ENCODE assay signal across 15 cellular contexts in genomic region chr1:192543445-192543844, GRCh38. TPM values are rescaled to one million over a fixed set of nuclear protein-coding genes. Genes with fewer than 3 reads are reported as not detected.
DNase-seq lines count a peak whose midpoint lies in the region; ATAC-seq and TF ChIP-seq lines count a peak whose summit lies in the region.
"Had no signal": no experiment of that assay in that cellular context is flagged by ENCODE, and none has a peak within 500 bp of the region (broad histone marks: within the 10 kb centered on the region; RNA-seq: fewer than 3 reads in every experiment).

No MANE protein-coding gene starts in this region.

- H2AFZ ChIP-seq in KMS-11 (ENCODE audit: low read depth): no peak overlapping the region
- peak overlapping the region; percentile 15 for H2AFZ ChIP-seq in neuronal stem cell (ENCODE audit: low read length)

- H2BK12ac ChIP-seq in neuronal stem cell (ENCODE audit: low read length): no peak overlapping the region

- H3K4me3 ChIP-seq in CD8-positive, alpha-beta memory T cell (ENCODE audit: low read length): no peak overlapping the region
- H3K4me3 ChIP-seq in KMS-11 (IDR thresholded peaks at IDR 0.05; ENCODE audit: insufficient read depth, low read depth, low read length): no peak overlapping the region
- H3K4me3 ChIP-seq in neuronal stem cell (ENCODE audit: low read length in 2 of 2): no peak overlapping the region
- H3K4me3 ChIP-seq: Peyer's patch had no signal

- no peak overlapping the region for H2BK5ac ChIP-seq in neuronal stem cell (ENCODE audit: low read length)

- H2BK120ac ChIP-seq in neuronal stem cell (ENCODE audit: low read depth, low read length): no peak overlapping the region

- H4K91ac ChIP-seq in neuronal stem cell (ENCODE audit: low read depth, low read length, poor library complexity): no peak overlapping the region

- no peaks in the 10 kb centered on the region for H3K79me1 ChIP-seq in neuronal stem cell (ENCODE audit: low read depth, low read length)

- no peak for TF ChIP-seq CTCF in KMS-11 (conservative IDR thresholded peaks at IDR 0.05; ENCODE audit: low read depth, low read length)

- H3K27me3 ChIP-seq in CD8-positive, alpha-beta memory T cell (ENCODE audit: insufficient read depth, low read length, poor library complexity, severe bottlenecking): no peaks in the 10 kb centered on the region
- no peaks in the 10 kb centered on the region for H3K27me3 ChIP-seq in KMS-11 (ENCODE audit: insufficient read depth, low read depth)
- H3K27me3 ChIP-seq in neuronal stem cell (ENCODE audit: control insufficient read depth in 3 of 3, insufficient read depth in 3 of 3, low read depth in 1 of 3, low read length in 3 of 3): no peaks in the 10 kb centered on the region
- H3K27me3 ChIP-seq: Peyer's patch had no signal

- ATAC-seq in effector memory CD8-positive, alpha-beta T cell (replicated peaks): no peak
- ATAC-seq in HG02642 (IDR thresholded peaks at IDR 0.05; ENCODE audit: poor library complexity, unreplicated experiment) (no peak), HG03280 (IDR thresholded peaks at IDR 0.05; ENCODE audit: unreplicated experiment) (no peak)
- ATAC-seq: SK-N-SH treated with all-trans-retinoic acid at 6 μM for 48 hours had no signal

- H3K27ac ChIP-seq in CD8-positive, alpha-beta memory T cell (ENCODE audit: low read depth, low read length): no peak overlapping the region
- H3K27ac ChIP-seq in KMS-11 (peak overlapping the region; percentile 89; the same call in 1 of the 2 replicates), neuronal stem cell (replicated peaks; ENCODE audit: low read length) (no peak overlapping the region)
- H3K27ac ChIP-seq: Peyer's patch had no signal

- no peak overlapping the region for H3K23ac ChIP-seq in neuronal stem cell (ENCODE audit: low read depth, low read length, poor library complexity)

- H3K27ac Mint-ChIP-seq in CD8-positive, alpha-beta memory T cell: peak overlapping the region in 7 of 8 donors; percentile 5 to 82 (median 51)
- peak overlapping the region; percentile 84 to 93 for H3K27ac Mint-ChIP-seq in effector memory CD8-positive, alpha-beta T cell

- H3K4ac ChIP-seq in neuronal stem cell (ENCODE audit: low read length): no peak overlapping the region

- H3K4me3 Mint-ChIP-seq in CD8-positive, alpha-beta memory T cell: peak overlapping the region in 3 of 7 donors; percentile 11 to 55 (median 15)
- peak overlapping the region; percentile 33 to 43 for H3K4me3 Mint-ChIP-seq in effector memory CD8-positive, alpha-beta T cell

- H3K36me3 Mint-ChIP-seq in CD8-positive, alpha-beta memory T cell: no peaks in the 10 kb centered on the region
- H3K36me3 Mint-ChIP-seq in effector memory CD8-positive, alpha-beta T cell (ENCODE audit: insufficient read depth): peaks cover 3% of the 10 kb centered on the region

- no CpG with 5 or more reads among the region's 5 CpGs for WGBS in neuronal stem cell (ENCODE audit: extremely low coverage in 2 of 2, insufficient read length in 2 of 2, insufficient replicate concordance in 1 of 2), 2 donors

- H3K36me3 ChIP-seq in CD8-positive, alpha-beta memory T cell (ENCODE audit: insufficient read depth, low read length): no peaks in the 10 kb centered on the region
- no peaks in the 10 kb centered on the region for H3K36me3 ChIP-seq in KMS-11 (ENCODE audit: insufficient read depth)
- H3K36me3 ChIP-seq in neuronal stem cell (replicated peaks in 1 of 2; ENCODE audit: control insufficient read depth in 2 of 2, insufficient read depth in 2 of 2, low read length in 2 of 2): no peaks in the 10 kb centered on the region
- H3K36me3 ChIP-seq: Peyer's patch had no signal

- no peak overlapping the region for H2AK5ac ChIP-seq in neuronal stem cell (ENCODE audit: low read depth, low read length)

- H3K14ac ChIP-seq in neuronal stem cell (ENCODE audit: low read length): no peak overlapping the region

- H3K27me3 Mint-ChIP-seq in CD8-positive, alpha-beta memory T cell: no peaks in the 10 kb centered on the region
- H3K27me3 Mint-ChIP-seq in effector memory CD8-positive, alpha-beta T cell: no peaks in the 10 kb centered on the region

- DNase-seq in CD8-positive, alpha-beta memory T cell: no peak
- no peak for DNase-seq in effector memory CD8-positive, alpha-beta T cell
- no peak for DNase-seq in neuronal stem cell (ENCODE audit: low spot score)
- DNase-seq in G401 (ENCODE audit: low spot score): no peak
- DNase-seq: EL, NCI-H146, NCI-H69, Peyer's patch, SHP77 had no signal

- no peak overlapping the region for H2BK15ac ChIP-seq in neuronal stem cell (ENCODE audit: low read length)

- no peaks in the 10 kb centered on the region for H3K79me2 ChIP-seq in KMS-11 (ENCODE audit: insufficient read depth, low read depth)

- H3K9me3 Mint-ChIP-seq in CD8-positive, alpha-beta memory T cell: no peaks in the 10 kb centered on the region
- no peaks in the 10 kb centered on the region for H3K9me3 Mint-ChIP-seq in effector memory CD8-positive, alpha-beta T cell

- no peaks in the 10 kb centered on the region for H4K20me1 ChIP-seq in KMS-11 (ENCODE audit: insufficient read depth)

- H3K4me2 ChIP-seq in KMS-11 (no peak overlapping the region; the same call in 1 of the 2 replicates), neuronal stem cell (ENCODE audit: insufficient read depth, low read length, poor library complexity, severe bottlenecking) (no peak overlapping the region)

- H3K9me3 ChIP-seq in CD8-positive, alpha-beta memory T cell (ENCODE audit: low read length): no peaks in the 10 kb centered on the region
- H3K9me3 ChIP-seq in neuronal stem cell (replicated peaks in 1 of 2; ENCODE audit: control insufficient read depth in 2 of 2, insufficient read depth in 1 of 2, low read depth in 1 of 2, low read length in 2 of 2): no peaks in the 10 kb centered on the region
- H3K9me3 ChIP-seq: Peyer's patch had no signal

- H3K4me1 ChIP-seq in CD8-positive, alpha-beta memory T cell (ENCODE audit: insufficient read depth, low read length): peaks cover 37% of the 10 kb centered on the region
- H3K4me1 ChIP-seq in KMS-11 (ENCODE audit: low read depth, poor library complexity, severe bottlenecking) (peaks cover 100% of the 10 kb centered on the region), neuronal stem cell (ENCODE audit: control insufficient read depth in 2 of 2, insufficient read depth in 1 of 2, low read depth in 1 of 2, low read length in 2 of 2) (peaks cover 0 to 21% of the 10 kb centered on the region in 2 donors)

- POLR2A ChIA-PET in CD8-positive, alpha-beta memory T cell (lab: Charles Lee): no interaction called here

- H3K9ac ChIP-seq in KMS-11 (no peak overlapping the region), neuronal stem cell (ENCODE audit: low read depth, low read length, poor library complexity) (no peak overlapping the region)

- no peak overlapping the region for H3K18ac ChIP-seq in neuronal stem cell (ENCODE audit: low read length)

- no peak overlapping the region for H4K8ac ChIP-seq in neuronal stem cell (ENCODE audit: low read depth, low read length)

- CTCF ChIA-PET in CD8-positive, alpha-beta memory T cell (lab: Charles Lee): interaction anchor here (1.0 to 1.6 kb wide), 2 partner anchors 27 to 66 kb away, joined by 3 read pairs; no protein-coding TSS in a partner anchor

- H3K4me1 Mint-ChIP-seq in CD8-positive, alpha-beta memory T cell: peaks cover 45 to 75% (median 70%) of the 10 kb centered on the region in 3 donors
- H3K4me1 Mint-ChIP-seq in effector memory CD8-positive, alpha-beta T cell (ENCODE audit: low read depth in 2 of 2): peaks cover 35 to 63% of the 10 kb centered on the region in 2 donors

- in situ Hi-C loops in G401 (cut with HindIII; ENCODE audit: low sequenced_read_pairs): no loop called here

RNA-seq across cellular contexts. Expression of gene RGS1, which starts 32.1 kb away (rescaled TPM):
- 10 to 100 TPM; 56.8 to 59.6 TPM for total RNA-seq in CD8-positive, alpha-beta memory T cell
- polyA plus RNA-seq in CD8-positive, alpha-beta memory T cell: 82.9 TPM
- polyA plus RNA-seq in neuronal stem cell (2013, experiment 1 of 2): not detected
- polyA plus RNA-seq in neuronal stem cell (2013, experiment 2 of 2): not detected
- 74.0 and 79.0 TPM in 2 replicates for total RNA-seq in G401 (2014; rRNA removed; shearing (Covaris generic))
- polyA plus RNA-seq: AG04450, BJ had no signal
